8 cellular contexts compared by ENCODE assay signal in genomic region chr16:80231888-80232287, GRCh38.
DNase-seq lines count a peak whose midpoint lies in the region; ATAC-seq and TF ChIP-seq lines count a peak whose summit lies in the region.

No MANE protein-coding gene starts in this region.

- TF ChIP-seq POLR2A in esophagus squamous epithelium (IDR thresholded peaks at IDR 0.05) = no peak

- H3K4me3 ChIP-seq in AG09309 (ENCODE audit: control insufficient read depth, low read depth, low read length) = no peak overlapping the region
- no peak overlapping the region for H3K4me3 ChIP-seq in esophagus squamous epithelium
- H3K4me3 ChIP-seq in left ventricle myocardium inferior = no peak overlapping the region

- peak; percentile 63 for DNase-seq in AG09309 (ENCODE audit: low read depth)
- no peak for DNase-seq in esophagus squamous epithelium (lab: John Stamatoyannopoulos, UW)
- DNase-seq in C1 segment of cervical spinal cord (lab: John Stamatoyannopoulos, UW) = no peak
- DNase-seq in left ventricle myocardium inferior = no peak
- no peak for DNase-seq in epidermal melanocyte (ENCODE audit: insufficient read length, low spot score)

- H3K4me1 ChIP-seq in esophagus squamous epithelium = peaks cover 0 to 22% (median 16%) of the 10 kb centered on the region in 3 donors
- H3K4me1 ChIP-seq in left ventricle myocardium inferior = no peaks in the 10 kb centered on the region

- H3K27ac ChIP-seq in esophagus squamous epithelium (peak overlapping the region in 3 of 4 donors; percentile 44 to 55 (median 44)), left ventricle myocardium inferior (replicated peaks) (no peak overlapping the region)

- ATAC-seq in GM19351 (IDR thresholded peaks at IDR 0.05; ENCODE audit: unreplicated experiment) (peak; percentile 95), HG03196 (IDR thresholded peaks at IDR 0.05; ENCODE audit: unreplicated experiment) (peak; percentile 97), SK-N-SH treated with all-trans-retinoic acid at 6 μM for 48 hours (no peak)

- H3K9me3 ChIP-seq in esophagus squamous epithelium (peaks cover 0 to 2% (median 0%) of the 10 kb centered on the region in 3 donors), left ventricle myocardium inferior (replicated peaks) (peaks cover 10% of the 10 kb centered on the region)

- H3K27me3 ChIP-seq in esophagus squamous epithelium = no peaks in the 10 kb centered on the region
- H3K27me3 ChIP-seq in left ventricle myocardium inferior (ENCODE audit: low read depth) = no peaks in the 10 kb centered on the region

- WGBS in esophagus squamous epithelium, 2 donors = 38 to 40% methylated on average over 3 of the region's 3 CpGs

- intact Hi-C loops in esophagus squamous epithelium (cut with DNase I) (no loop called here), left ventricle myocardium inferior (cut with micrococcal nuclease) (no loop called here)

- TF ChIP-seq CTCF in AG09309 (IDR thresholded peaks at IDR 0.05; ENCODE audit: control insufficient read depth, insufficient read depth, low read depth, low read length, missing control alignments) (no peak), esophagus squamous epithelium (IDR thresholded peaks at IDR 0.05) (no peak), left ventricle myocardium inferior (IDR thresholded peaks at IDR 0.05; ENCODE audit: borderline replicate concordance) (no peak)

- H3K36me3 ChIP-seq in esophagus squamous epithelium (no peaks in the 10 kb centered on the region), left ventricle myocardium inferior (no peaks in the 10 kb centered on the region)

TF ChIP-seq in SK-N-SH treated with all-trans-retinoic acid at 6 μM for 48 hours, 23 proteins besides CTCF, POLR2A, EP300 and RAD21:
- TF ChIP-seq GLIS3 (CRISPR knock-in tag; IDR thresholded peaks at IDR 0.05) (no peak), ISL1 (CRISPR knock-in tag; IDR thresholded peaks at IDR 0.05) (no peak), ZNF8 (CRISPR knock-in tag; IDR thresholded peaks at IDR 0.05) (no peak), ZFP30 (CRISPR knock-in tag; IDR thresholded peaks at IDR 0.05) (no peak), CSDC2 (CRISPR knock-in tag; IDR thresholded peaks at IDR 0.05) (no peak), OSR1 (CRISPR knock-in tag; IDR thresholded peaks at IDR 0.05) (no peak), ZFP3 (CRISPR knock-in tag; IDR thresholded peaks at IDR 0.05) (no peak), TOX (CRISPR knock-in tag; IDR thresholded peaks at IDR 0.05; ENCODE audit: borderline replicate concordance) (no peak), ARNTL (CRISPR knock-in tag; IDR thresholded peaks at IDR 0.05; ENCODE audit: borderline replicate concordance, low read depth) (no peak), PPARA (CRISPR knock-in tag; IDR thresholded peaks at IDR 0.05; ENCODE audit: borderline replicate concordance) (no peak), ESRRG (CRISPR knock-in tag; IDR thresholded peaks at IDR 0.05) (no peak), CREB5 (CRISPR knock-in tag; IDR thresholded peaks at IDR 0.05; ENCODE audit: low read depth) (no peak), SNAI2 (CRISPR knock-in tag; IDR thresholded peaks at IDR 0.05) (no peak), RARB (CRISPR knock-in tag; IDR thresholded peaks at IDR 0.05) (no peak), POU6F1 (CRISPR knock-in tag; IDR thresholded peaks at IDR 0.05; ENCODE audit: borderline replicate concordance, low read depth) (no peak), ZC3H10 (CRISPR knock-in tag; IDR thresholded peaks at IDR 0.05) (no peak), ZNF70 (CRISPR knock-in tag; IDR thresholded peaks at IDR 0.05) (no peak), TCF4 (CRISPR knock-in tag; IDR thresholded peaks at IDR 0.05; ENCODE audit: borderline replicate concordance) (no peak), ZNF565 (CRISPR knock-in tag; conservative IDR thresholded peaks at IDR 0.05; ENCODE audit: low read depth) (no peak)
- TF ChIP-seq, protein P1, sequence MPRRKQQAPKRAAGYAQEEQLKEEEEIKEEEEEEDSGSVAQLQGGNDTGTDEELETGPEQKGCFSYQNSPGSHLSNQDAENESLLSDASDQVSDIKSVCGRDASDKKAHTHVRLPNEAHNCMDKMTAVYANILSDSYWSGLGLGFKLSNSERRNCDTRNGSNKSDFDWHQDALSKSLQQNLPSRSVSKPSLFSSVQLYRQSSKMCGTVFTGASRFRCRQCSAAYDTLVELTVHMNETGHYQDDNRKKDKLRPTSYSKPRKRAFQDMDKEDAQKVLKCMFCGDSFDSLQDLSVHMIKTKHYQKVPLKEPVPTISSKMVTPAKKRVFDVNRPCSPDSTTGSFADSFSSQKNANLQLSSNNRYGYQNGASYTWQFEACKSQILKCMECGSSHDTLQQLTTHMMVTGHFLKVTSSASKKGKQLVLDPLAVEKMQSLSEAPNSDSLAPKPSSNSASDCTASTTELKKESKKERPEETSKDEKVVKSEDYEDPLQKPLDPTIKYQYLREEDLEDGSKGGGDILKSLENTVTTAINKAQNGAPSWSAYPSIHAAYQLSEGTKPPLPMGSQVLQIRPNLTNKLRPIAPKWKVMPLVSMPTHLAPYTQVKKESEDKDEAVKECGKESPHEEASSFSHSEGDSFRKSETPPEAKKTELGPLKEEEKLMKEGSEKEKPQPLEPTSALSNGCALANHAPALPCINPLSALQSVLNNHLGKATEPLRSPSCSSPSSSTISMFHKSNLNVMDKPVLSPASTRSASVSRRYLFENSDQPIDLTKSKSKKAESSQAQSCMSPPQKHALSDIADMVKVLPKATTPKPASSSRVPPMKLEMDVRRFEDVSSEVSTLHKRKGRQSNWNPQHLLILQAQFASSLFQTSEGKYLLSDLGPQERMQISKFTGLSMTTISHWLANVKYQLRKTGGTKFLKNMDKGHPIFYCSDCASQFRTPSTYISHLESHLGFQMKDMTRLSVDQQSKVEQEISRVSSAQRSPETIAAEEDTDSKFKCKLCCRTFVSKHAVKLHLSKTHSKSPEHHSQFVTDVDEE (CRISPR knock-in tag; IDR thresholded peaks at IDR 0.05) = no peak
